8 cellular contexts compared by ENCODE assay signal in the genomic region with DNA sequence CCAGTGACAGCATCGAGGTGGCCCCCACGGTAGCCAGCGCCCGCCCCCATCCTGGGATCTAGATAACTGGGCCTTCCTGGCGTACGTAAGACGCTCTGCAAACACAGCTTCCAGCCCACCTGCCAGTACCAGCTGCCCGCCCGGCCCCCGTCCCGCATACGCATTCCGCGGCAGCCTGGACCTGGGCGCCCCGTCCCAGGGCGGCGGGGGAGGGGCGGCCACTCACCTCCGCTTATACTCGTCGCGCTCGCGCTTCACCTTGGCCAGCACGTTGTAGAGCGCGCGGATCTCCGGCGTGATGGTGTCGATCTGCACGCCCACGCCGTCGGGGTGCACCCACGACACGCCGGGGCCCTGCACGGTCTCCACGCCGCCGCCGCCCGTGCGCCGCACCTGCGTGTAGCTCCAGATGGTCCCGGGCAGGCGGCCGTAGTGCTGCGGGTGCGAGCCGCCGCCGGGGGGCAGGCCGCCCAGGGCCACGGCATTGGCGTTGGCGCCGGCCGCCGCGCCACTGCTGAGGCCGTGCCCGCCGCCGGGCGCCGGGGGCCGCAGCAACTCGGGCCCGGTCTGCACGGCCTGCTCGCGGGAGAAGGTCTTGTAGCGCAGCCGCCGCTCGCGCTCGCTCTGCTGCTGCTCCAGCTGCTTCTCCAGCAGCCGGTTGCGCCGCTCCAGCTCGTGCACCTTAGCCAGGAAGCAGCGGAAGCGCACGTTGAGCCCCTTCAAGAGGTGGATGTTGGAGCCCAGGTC. TPM values are rescaled to one million over a fixed set of nuclear protein-coding genes. Genes with fewer than 3 reads are reported as not detected.
DNase-seq lines count a peak whose midpoint lies in the region; ATAC-seq and TF ChIP-seq lines count a peak whose summit lies in the region.

No MANE protein-coding gene starts in this region.

- H3K27ac ChIP-seq in CD4-positive, alpha-beta T cell (ENCODE audit: low read depth, low read length): peak overlapping the region; percentile 74
- peak overlapping the region; percentile 72 to 93 for H3K27ac ChIP-seq in coronary artery

- POLR2A ChIA-PET in CD4-positive, alpha-beta T cell (lab: Charles Lee): interaction anchor here (0.7 to 6.3 kb wide), 12 partner anchors 11 to 641 kb away, joined by 3 to 150 read pairs (median 14); partner anchors contain the start of gene ALDH4A1

- ATAC-seq in CD4-positive, alpha-beta T cell (ENCODE audit: poor library complexity): peak; percentile 16
- peak; percentile 18 for ATAC-seq in GM19467 (IDR thresholded peaks at IDR 0.05; ENCODE audit: unreplicated experiment)

- intact Hi-C loops in CD4-positive, alpha-beta T cell (cut with DNase I, micrococcal nuclease): loop anchor here (1.0 to 5.0 kb wide), 6 partner anchors 7 to 642 kb away; partner anchors contain the start of gene ALDH4A1 (in 1 of the 2)

- H3K27me3 ChIP-seq in CD4-positive, alpha-beta T cell (ENCODE audit: control insufficient read depth, insufficient read depth, low read length): no peaks in the 10 kb centered on the region

- CTCF ChIA-PET in CD4-positive, alpha-beta T cell (lab: Charles Lee): interaction anchor here (1.5 to 5.1 kb wide), 6 partner anchors 28 to 53 kb away, joined by 3 to 23 read pairs (median 14); partner anchors contain the start of gene ALDH4A1

- H3K9me3 Mint-ChIP-seq in CD4-positive, alpha-beta T cell: no peaks in the 10 kb centered on the region
- H3K9me3 Mint-ChIP-seq in IgD-negative memory B cell: no peaks in the 10 kb centered on the region
- no peaks in the 10 kb centered on the region for H3K9me3 Mint-ChIP-seq in stimulated activated naive CD8-positive, alpha-beta T cell treated with anti-CD3 and anti-CD28 coated beads, Interleukin-15, Interleukin-2, amounts not matched to agents 100 ng/mL and 50 ng/mL, for 24 hours

- H3K36me3 Mint-ChIP-seq in CD4-positive, alpha-beta T cell (ENCODE audit: low read depth): peaks cover 32% of the 10 kb centered on the region
- peaks cover 1% of the 10 kb centered on the region for H3K36me3 Mint-ChIP-seq in IgD-negative memory B cell
- H3K36me3 Mint-ChIP-seq in stimulated activated naive CD8-positive, alpha-beta T cell treated with anti-CD3 and anti-CD28 coated beads, Interleukin-15, Interleukin-2, amounts not matched to agents 100 ng/mL and 50 ng/mL, for 24 hours (ENCODE audit: low read depth): peaks cover 27% of the 10 kb centered on the region

- H3K4me3 ChIP-seq in coronary artery: peak overlapping the region; percentile 93

- peak; percentile 30 to 69 (median 47) for DNase-seq in CD4-positive, alpha-beta T cell
- peak; percentile 17 for DNase-seq in activated CD4-positive, CD25-positive, alpha-beta regulatory T cell treated with anti-CD3 and anti-CD28 coated beads, Interleukin-2, amount 50 U/mL, for 16 hours (ENCODE audit: low read depth, low spot score)
- DNase-seq in coronary artery (ENCODE audit: low spot score) (no peak), lung microvascular endothelial cell (ENCODE audit: low read depth in 2 of 2) (peak; percentile 45 to 46), DMS114 treated with DMSO at 0.1 percent for 48 hours (lab: John Stamatoyannopoulos, UW; ENCODE audit: unreplicated experiment) (no peak)

- H3K9me3 ChIP-seq in CD4-positive, alpha-beta T cell (ENCODE audit: control insufficient read depth, low read length): no peaks in the 10 kb centered on the region

- peaks cover 73% of the 10 kb centered on the region for H3K4me1 Mint-ChIP-seq in CD4-positive, alpha-beta T cell (ENCODE audit: low read depth)
- peaks cover 38 to 46% (median 41%) of the 10 kb centered on the region in 3 donors for H3K4me1 Mint-ChIP-seq in IgD-negative memory B cell
- peaks cover 64% of the 10 kb centered on the region for H3K4me1 Mint-ChIP-seq in stimulated activated naive CD8-positive, alpha-beta T cell treated with anti-CD3 and anti-CD28 coated beads, Interleukin-15, Interleukin-2, amounts not matched to agents 100 ng/mL and 50 ng/mL, for 24 hours (ENCODE audit: low read depth)

- H3K4me3 Mint-ChIP-seq in CD4-positive, alpha-beta T cell: peak overlapping the region; percentile 99
- peak overlapping the region; percentile 88 to 97 (median 92) for H3K4me3 Mint-ChIP-seq in IgD-negative memory B cell
- H3K4me3 Mint-ChIP-seq in stimulated activated naive CD8-positive, alpha-beta T cell treated with anti-CD3 and anti-CD28 coated beads, Interleukin-15, Interleukin-2, amounts not matched to agents 100 ng/mL and 50 ng/mL, for 24 hours: peak overlapping the region; percentile 85

- H3K27me3 Mint-ChIP-seq in CD4-positive, alpha-beta T cell: no peaks in the 10 kb centered on the region
- peaks cover 3% of the 10 kb centered on the region for H3K27me3 Mint-ChIP-seq in IgD-negative memory B cell
- peaks cover 4% of the 10 kb centered on the region for H3K27me3 Mint-ChIP-seq in stimulated activated naive CD8-positive, alpha-beta T cell treated with anti-CD3 and anti-CD28 coated beads, Interleukin-15, Interleukin-2, amounts not matched to agents 100 ng/mL and 50 ng/mL, for 24 hours

- peak overlapping the region; percentile 99 for H3K27ac Mint-ChIP-seq in CD4-positive, alpha-beta T cell
- peak overlapping the region; percentile 35 to 100 (median 100) for H3K27ac Mint-ChIP-seq in IgD-negative memory B cell
- H3K27ac Mint-ChIP-seq in stimulated activated naive CD8-positive, alpha-beta T cell treated with anti-CD3 and anti-CD28 coated beads, Interleukin-15, Interleukin-2, amounts not matched to agents 100 ng/mL and 50 ng/mL, for 24 hours: peak overlapping the region; percentile 56

- no peak for TF ChIP-seq CTCF in CD4-positive, alpha-beta T cell (IDR thresholded peaks at IDR 0.05)
- TF ChIP-seq CTCF in coronary artery (IDR thresholded peaks at IDR 0.05): no peak

RNA-seq across cellular contexts. Expression of gene IFFO2, which starts 0.9 kb away (rescaled TPM):
- 100 to 1,000 TPM; 106 to 112 TPM for total RNA-seq in CD4-positive, alpha-beta T cell
- polyA plus RNA-seq in IgD-negative memory B cell: 1.5 TPM
- total RNA-seq in lung microvascular endothelial cell: 4.6 and 7.4 TPM in 2 replicates

RNA-seq across cellular contexts. Expression of gene ALDH4A1, which starts 53.3 kb away (rescaled TPM):
- under 1 TPM; 0.61 to 0.71 TPM for total RNA-seq in CD4-positive, alpha-beta T cell
- polyA plus RNA-seq in IgD-negative memory B cell: 2.8 TPM
- 11.8 and 14.7 TPM in 2 replicates for total RNA-seq in lung microvascular endothelial cell

Comparison
In these comparisons a context has a peak if more than half of its experiments do, and no peak if none do; other contexts are left out.
1. DNase-seq: peak in CD4-positive, alpha-beta T cell (10 of 10), activated CD4-positive, CD25-positive, alpha-beta regulatory T cell treated with anti-CD3 and anti-CD28 coated beads, Interleukin-2, amount 50 U/mL, for 16 hours (single experiment) and lung microvascular endothelial cell (2 of 2); none in coronary artery (single experiment) and DMS114 treated with DMSO at 0.1 percent for 48 hours (single experiment).
2. RNA of gene IFFO2, which starts 0.9 kb away (total RNA-seq): 106 to 112 TPM in CD4-positive, alpha-beta T cell; 4.6 to 7.4 TPM in lung microvascular endothelial cell; every median in the first group is over 10 times any median in the second.
3. Peak in every context shown above with its lines, with median percentiles within 50 percentile points of each other: H3K27ac Mint-ChIP-seq and H3K4me3 Mint-ChIP-seq.